Comparison of ENCODE assay signal across 6 cellular contexts in the genomic region with DNA sequence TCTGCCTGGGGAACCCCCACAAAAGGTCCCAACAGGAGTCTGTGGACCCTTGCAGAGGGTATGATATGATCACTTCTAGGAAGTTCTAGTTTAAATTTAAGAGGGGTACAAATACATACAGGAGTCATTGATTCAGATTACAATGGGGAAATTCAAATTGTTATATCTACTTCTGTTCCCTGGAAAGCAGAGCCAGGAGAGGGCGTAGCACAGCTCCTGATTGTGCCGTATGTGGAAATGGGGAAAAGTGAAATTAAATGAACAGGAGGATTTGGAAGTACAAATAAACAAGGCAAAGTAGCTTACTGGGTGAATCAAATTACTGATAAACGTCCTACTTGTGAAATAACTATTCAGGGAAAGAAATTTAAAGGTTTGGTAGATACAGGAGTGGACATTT. TPM values are rescaled to one million over a fixed set of nuclear protein-coding genes. Genes with fewer than 3 reads are reported as not detected.
"Had no signal": no experiment of that assay in that cellular context is flagged by ENCODE, and none has a peak within 500 bp of the region (broad histone marks: within the 10 kb centered on the region; RNA-seq: fewer than 3 reads in every experiment).

No MANE protein-coding gene starts in this region.

RNA-seq across cellular contexts. Expression of gene PLA2G2A, which starts 19.4 kb away (rescaled TPM):
- total RNA-seq: cerebellum; endothelial cell of umbilical vein; frontal cortex; myocyte; natural killer cell treated with Interleukin-12 subunit alpha and Interleukin-12 subunit beta and Interleukin-15 and Interleukin-18, amount 100 ng/mL, for 72 hours; T-helper 1 cell treated with Interleukin-12 subunit alpha and Interleukin-12 subunit beta and Interleukin-4 antibody, amounts not matched to agents 30 ng/mL and 1 ng/mL, for 36 hours had no signal
- polyA plus RNA-seq: endothelial cell of umbilical vein had no signal
